Comparison of ENCODE assay signal across 26 cellular contexts in genomic region chr14:64637735-64638473, GRCh38.
DNase-seq lines count a peak whose midpoint lies in the region; ATAC-seq and TF ChIP-seq lines count a peak whose summit lies in the region.
"Had no signal": no experiment of that assay in that cellular context is flagged by ENCODE, and none has a peak within 500 bp of the region (broad histone marks: within the 10 kb centered on the region; RNA-seq: fewer than 3 reads in every experiment).

No MANE protein-coding gene starts in this region.

- H3K79me2 ChIP-seq in GM23338 (replicated peaks; ENCODE audit: insufficient read depth) (no peaks in the 10 kb centered on the region), fibroblast of lung (ENCODE audit: control insufficient read depth, insufficient read depth, low read length) (no peaks in the 10 kb centered on the region)

- H3K27me3 Mint-ChIP-seq in GM23338 (ENCODE audit: insufficient read depth, low read depth, poor library complexity) (peaks cover 5% of the 10 kb centered on the region), mesothelial cell of epicardium (ENCODE audit: low read depth) (no peaks in the 10 kb centered on the region)
- H3K27me3 Mint-ChIP-seq: progenitor cell of endocrine pancreas had no signal

- H3K4me3 ChIP-seq in GM23338 (no peak overlapping the region), fibroblast of lung (replicated peaks in 1 of 4; ENCODE audit: control extremely low read depth in 1 of 4, insufficient read depth in 1 of 4, low read depth in 3 of 4, low read length in 4 of 4) (no peak overlapping the region), WERI-Rb-1 (ENCODE audit: low read depth, low read length) (no peak overlapping the region)
- H3K4me3 ChIP-seq: adrenal gland, lower lobe of right lung, neural progenitor cell, tibial nerve had no signal

- ATAC-seq in GM23338, result no peak
- ATAC-seq in left colon, result no peak
- ATAC-seq: lower lobe of right lung; stimulated activated naive CD8-positive, alpha-beta T cell treated with anti-CD3 and anti-CD28 coated beads, Interleukin-15, amount 100 ng/mL, for 72 hours had no signal

- H3K4me1 ChIP-seq in GM23338 (ENCODE audit: insufficient read depth), result peaks cover 6% of the 10 kb centered on the region
- peaks cover 10% of the 10 kb centered on the region for H3K4me1 ChIP-seq in fibroblast of lung (ENCODE audit: control insufficient read depth, extremely low read depth, insufficient read depth, low read length)

- DNase-seq in GM23338 (ENCODE audit: low spot score) (no peak), OCI-M1 (lab: John Stamatoyannopoulos, UW) (peak; percentile 53), fibroblast of lung (ENCODE audit: low read depth in 2 of 2) (peak in 1 of 2 donors; percentile 42), mesothelial cell of epicardium (ENCODE audit: low spot score in 2 of 2, unreplicated experiment in 2 of 2) (no peak), left colon (no peak), NCI-H526 treated with DMSO at 0.1 percent for 48 hours (lab: John Stamatoyannopoulos, UW) (no peak), DMS53 treated with DMSO at 0.1 percent for 48 hours (lab: John Stamatoyannopoulos, UW; ENCODE audit: unreplicated experiment) (no peak), WERI-Rb-1 (no peak)
- DNase-seq: activated CD4-positive, alpha-beta T cell treated with anti-CD3 and anti-CD28 coated beads for 48 hours; activated naive CD4-positive, alpha-beta T cell; activated T-cell treated with anti-CD3 and anti-CD28 coated beads, Interleukin-2, amount 50 U/mL, for 48 hours; adrenal gland; immature natural killer cell; lower lobe of right lung; NCI-H1694 treated with DMSO at 0.1 percent for 48 hours; NCI-H526; RPMI8226; SK-N-SH; stimulated activated naive CD8-positive, alpha-beta T cell treated with anti-CD3 and anti-CD28 coated beads, Interleukin-15, amount 100 ng/mL, for 72 hours; T-helper 2 cell had no signal

- no peak overlapping the region for H3K4me3 Mint-ChIP-seq in GM23338
- H3K4me3 Mint-ChIP-seq in mesothelial cell of epicardium, result no peak overlapping the region
- H3K4me3 Mint-ChIP-seq: dendritic cell treated with granulocyte-macrophage colony-stimulating factor and Interleukin-4, amounts not matched to agents 40 ng/mL and 50 ng/mL, for 4 days; immature natural killer cell; neural progenitor cell; stimulated activated naive CD8-positive, alpha-beta T cell treated with anti-CD3 and anti-CD28 coated beads, Interleukin-15, amount 100 ng/mL, for 72 hours had no signal

- no peak overlapping the region for H3K27ac Mint-ChIP-seq in GM23338
- peak overlapping the region; percentile 97 for H3K27ac Mint-ChIP-seq in mesothelial cell of epicardium
- H3K27ac Mint-ChIP-seq: CD14-positive monocyte; dendritic cell treated with granulocyte-macrophage colony-stimulating factor and Interleukin-4, amounts not matched to agents 40 ng/mL and 50 ng/mL, for 4 days; immature natural killer cell; stimulated activated naive CD8-positive, alpha-beta T cell treated with anti-CD3 and anti-CD28 coated beads, Interleukin-15, amount 100 ng/mL, for 72 hours had no signal

- H3K27me3 ChIP-seq in GM23338 (ENCODE audit: insufficient read depth) (no peaks in the 10 kb centered on the region), fibroblast of lung (ENCODE audit: control insufficient read depth, insufficient read depth, low read length) (no peaks in the 10 kb centered on the region), WERI-Rb-1 (ENCODE audit: insufficient read depth, low read depth, severe bottlenecking) (no peaks in the 10 kb centered on the region)
- H3K27me3 ChIP-seq: adrenal gland, neural progenitor cell, tibial nerve had no signal

- no peaks in the 10 kb centered on the region for H3F3A ChIP-seq in GM23338 (replicated peaks; ENCODE audit: low read depth)

- H3K9me2 ChIP-seq in GM23338 (ENCODE audit: insufficient read depth), result no peaks in the 10 kb centered on the region; the same call in 1 of the 2 replicates
- H3K9me2 ChIP-seq: SK-N-SH had no signal

- H3K9me3 ChIP-seq in fibroblast of lung (ENCODE audit: control insufficient read depth, insufficient read depth, low read depth, low read length) (no peaks in the 10 kb centered on the region), WERI-Rb-1 (ENCODE audit: severe bottlenecking) (no peaks in the 10 kb centered on the region)
- H3K9me3 ChIP-seq: adrenal gland, lower lobe of right lung, SK-N-SH, tibial nerve had no signal

- no peak overlapping the region for H3K9ac ChIP-seq in fibroblast of lung (ENCODE audit: insufficient read depth, low read length)
- H3K9ac ChIP-seq: KMS-11, neural progenitor cell, SK-N-SH had no signal

- H3K27ac ChIP-seq in GM23338 (ENCODE audit: low read depth) (no peak overlapping the region), fibroblast of lung (ENCODE audit: insufficient read depth, low read length) (peak overlapping the region; percentile 9), WERI-Rb-1 (no peak overlapping the region)
- H3K27ac ChIP-seq: KMS-11, lower lobe of right lung, neural progenitor cell, tibial nerve had no signal

- peak overlapping the region; percentile 8; the same call in 1 of the 2 replicates for H2AFZ ChIP-seq in GM23338
- no peak overlapping the region for H2AFZ ChIP-seq in fibroblast of lung (ENCODE audit: low read length)
- H2AFZ ChIP-seq: neural progenitor cell had no signal

- H3K36me3 Mint-ChIP-seq in GM23338 (ENCODE audit: low read depth), result no peaks in the 10 kb centered on the region
- no peaks in the 10 kb centered on the region for H3K36me3 Mint-ChIP-seq in mesothelial cell of epicardium
- H3K36me3 Mint-ChIP-seq: CD14-positive monocyte, immature natural killer cell, neural progenitor cell had no signal

- no peaks in the 10 kb centered on the region for H3K36me3 ChIP-seq in GM23338 (ENCODE audit: insufficient read depth)
- H3K36me3 ChIP-seq in fibroblast of lung (ENCODE audit: control insufficient read depth, insufficient read depth, low read length), result no peaks in the 10 kb centered on the region
- H3K36me3 ChIP-seq in WERI-Rb-1, result no peaks in the 10 kb centered on the region
- H3K36me3 ChIP-seq: adrenal gland, lower lobe of right lung, neural progenitor cell, tibial nerve had no signal

- H4K20me1 ChIP-seq in GM23338 (replicated peaks; ENCODE audit: insufficient read depth) (no peaks in the 10 kb centered on the region), fibroblast of lung (ENCODE audit: control insufficient read depth, extremely low read depth, insufficient read depth, low read length) (no peaks in the 10 kb centered on the region)

- peaks cover 23% of the 10 kb centered on the region for H3K4me1 Mint-ChIP-seq in GM23338
- peaks cover 47% of the 10 kb centered on the region for H3K4me1 Mint-ChIP-seq in mesothelial cell of epicardium

- intact Hi-C loops in left colon (cut with DNase I, micrococcal nuclease), result loop anchor here in 1 of 2 donors (5.0 kb wide), 1 partner anchor 96 kb away; the partner anchor contains the start of gene HSPA2

- TF ChIP-seq CTCF in GM23338 (conservative IDR thresholded peaks at IDR 0.05; ENCODE audit: low read depth in 2 of 2) (no peak), fibroblast of lung (conservative IDR thresholded peaks at IDR 0.05 in 1 of 2, IDR thresholded peaks at IDR 0.05 in 1 of 2; ENCODE audit: low read depth in 1 of 2, low read length in 2 of 2) (no peak), mesothelial cell of epicardium (IDR thresholded peaks at IDR 0.05; ENCODE audit: unreplicated experiment) (no peak), WERI-Rb-1 (IDR thresholded peaks at IDR 0.05; ENCODE audit: low read depth, low read length) (no peak)

- H3K4me2 ChIP-seq in GM23338, result no peak overlapping the region
- no peak overlapping the region for H3K4me2 ChIP-seq in fibroblast of lung (ENCODE audit: extremely low read depth, insufficient read depth, low read length)
- H3K4me2 ChIP-seq: KMS-11, neural progenitor cell, SK-N-SH had no signal

- H3K9me3 Mint-ChIP-seq in GM23338, result no peaks in the 10 kb centered on the region
- peaks cover under 1% of the 10 kb centered on the region for H3K9me3 Mint-ChIP-seq in mesothelial cell of epicardium
- H3K9me3 Mint-ChIP-seq: dendritic cell treated with granulocyte-macrophage colony-stimulating factor and Interleukin-4, amounts not matched to agents 40 ng/mL and 50 ng/mL, for 4 days; immature natural killer cell; neural progenitor cell; stimulated activated naive CD8-positive, alpha-beta T cell treated with anti-CD3 and anti-CD28 coated beads, Interleukin-15, amount 100 ng/mL, for 72 hours had no signal

TF ChIP-seq in GM23338, 12 proteins besides CTCF, POLR2A, EP300 and RAD21 (continues in another document):
- TF ChIP-seq ETS1 (IDR thresholded peaks at IDR 0.05) (no peak), ZNF331 (CRISPR knock-in tag; IDR thresholded peaks at IDR 0.05; ENCODE audit: low read depth) (no peak), NANOG (IDR thresholded peaks at IDR 0.05; ENCODE audit: borderline replicate concordance) (no peak), ZNF114 (CRISPR knock-in tag; IDR thresholded peaks at IDR 0.05) (no peak)
